Comparison of ENCODE assay signal across 25 cellular contexts in genomic region chr11:120991830-120992686, GRCh38.
"Had no signal": no experiment of that assay in that cellular context is flagged by ENCODE, and none has a peak within 500 bp of the region (broad histone marks: within the 10 kb centered on the region; RNA-seq: fewer than 3 reads in every experiment).

No MANE protein-coding gene starts in this region.

- H3K27ac ChIP-seq: gastrocnemius medialis, right lobe of liver, skin epidermis, thoracic aorta, upper lobe of left lung had no signal

- H3K4me3 ChIP-seq: gastrocnemius medialis, right lobe of liver, skin epidermis, thoracic aorta, upper lobe of left lung had no signal

- H3K4me3 Mint-ChIP-seq: activated CD8-positive, alpha-beta T cell treated with anti-CD3 and anti-CD28 coated beads, Interleukin-2, amount 10 ng/mL, durations not matched to agents 7 days and 5 days; activated naive CD4-positive, alpha-beta T cell treated with anti-CD3 and anti-CD28 coated beads, Interleukin-2, amount 50 U/mL, for 24 hours; activated T-helper 1 cell treated with anti-CD3 and anti-CD28 coated beads, Interleukin-12 subunit alpha, Interleukin-12 subunit beta, Interleukin-2, Interleukin-4 antibody, amounts not matched to agents 30 ng/mL and 10 ng/mL and 1 ng/mL, durations not matched to agents 14 hours and 24 hours and 36 hours; brain; memory B cell; stimulated activated memory B cell treated with anti-CD40 and anti-IgM and Interleukin-4, amounts not matched to agents 10 μg/mL and 1 μg/mL and 100 μg/mL, for 72 hours had no signal

- H3K9me3 Mint-ChIP-seq: activated naive CD4-positive, alpha-beta T cell treated with anti-CD3 and anti-CD28 coated beads, Interleukin-2, amount 50 U/mL, for 24 hours; activated T-helper 1 cell treated with anti-CD3 and anti-CD28 coated beads, Interleukin-12 subunit alpha, Interleukin-12 subunit beta, Interleukin-2, Interleukin-4 antibody, amounts not matched to agents 30 ng/mL and 10 ng/mL and 1 ng/mL, durations not matched to agents 14 hours and 24 hours and 36 hours; brain; memory B cell; stimulated activated memory B cell treated with anti-CD40 and anti-IgM and Interleukin-4, amounts not matched to agents 10 μg/mL and 1 μg/mL and 100 μg/mL, for 72 hours had no signal

- FAIRE-seq: islet of Langerhans, TTC549 had no signal

- H3K36me3 ChIP-seq: gastrocnemius medialis, right lobe of liver, thoracic aorta, upper lobe of left lung had no signal

- DNase-seq: activated CD4-positive, alpha-beta T cell treated with anti-CD3 and anti-CD28 coated beads for 1 hour; activated CD4-positive, alpha-beta T cell treated with anti-CD3 and anti-CD28 coated beads, Interleukin-2, amount 50 U/mL, for 1 hour; activated CD8-positive, alpha-beta T cell treated with anti-CD3 and anti-CD28 coated beads, Interleukin-2, amount 10 ng/mL, durations not matched to agents 7 days and 5 days; activated gamma-delta T cell treated with Interleukin-2 at 50 U/mL for 16 hours; anterior cingulate cortex; central memory CD4-positive, alpha-beta T cell; effector memory CD4-positive, alpha-beta T cell; gastrocnemius medialis; head of caudate nucleus; hypothalamus; left cardiac atrium; occipital lobe; right lobe of liver; stimulated activated CD4-positive, alpha-beta T cell treated with anti-CD3 and anti-CD28 coated beads, Interleukin-2, amount 100 ng/mL, for 24 hours; T-helper 1 cell; upper lobe of left lung had no signal

- H3K4me1 Mint-ChIP-seq: memory B cell; stimulated activated memory B cell treated with anti-CD40 and anti-IgM and Interleukin-4, amounts not matched to agents 10 μg/mL and 1 μg/mL and 100 μg/mL, for 72 hours had no signal

- ATAC-seq: activated CD8-positive, alpha-beta T cell treated with anti-CD3 and anti-CD28 coated beads, Interleukin-2, amount 10 ng/mL, durations not matched to agents 7 days and 5 days; gastrocnemius medialis; left cardiac atrium; stimulated activated memory B cell treated with anti-CD40 and anti-IgM and Interleukin-4, amounts not matched to agents 10 μg/mL and 1 μg/mL and 100 μg/mL, for 72 hours had no signal

- H3K27me3 ChIP-seq: gastrocnemius medialis, right lobe of liver, upper lobe of left lung had no signal

- H3K27me3 Mint-ChIP-seq: activated naive CD4-positive, alpha-beta T cell treated with anti-CD3 and anti-CD28 coated beads, Interleukin-2, amount 50 U/mL, for 24 hours had no signal

- H3K4me1 ChIP-seq: gastrocnemius medialis, right lobe of liver, upper lobe of left lung had no signal

- H3K9me3 ChIP-seq: gastrocnemius medialis, right lobe of liver, thoracic aorta, upper lobe of left lung had no signal

- H3K27ac Mint-ChIP-seq: activated CD8-positive, alpha-beta T cell treated with anti-CD3 and anti-CD28 coated beads, Interleukin-2, amount 10 ng/mL, durations not matched to agents 7 days and 5 days; activated naive CD4-positive, alpha-beta T cell treated with anti-CD3 and anti-CD28 coated beads, Interleukin-2, amount 50 U/mL, for 24 hours; activated T-helper 1 cell treated with anti-CD3 and anti-CD28 coated beads, Interleukin-12 subunit alpha, Interleukin-12 subunit beta, Interleukin-2, Interleukin-4 antibody, amounts not matched to agents 30 ng/mL and 10 ng/mL and 1 ng/mL, durations not matched to agents 14 hours and 24 hours and 36 hours; brain; memory B cell; stimulated activated memory B cell treated with anti-CD40 and anti-IgM and Interleukin-4, amounts not matched to agents 10 μg/mL and 1 μg/mL and 100 μg/mL, for 72 hours had no signal
